ENCODE assay signal across 9 cellular contexts in the genomic region with DNA sequence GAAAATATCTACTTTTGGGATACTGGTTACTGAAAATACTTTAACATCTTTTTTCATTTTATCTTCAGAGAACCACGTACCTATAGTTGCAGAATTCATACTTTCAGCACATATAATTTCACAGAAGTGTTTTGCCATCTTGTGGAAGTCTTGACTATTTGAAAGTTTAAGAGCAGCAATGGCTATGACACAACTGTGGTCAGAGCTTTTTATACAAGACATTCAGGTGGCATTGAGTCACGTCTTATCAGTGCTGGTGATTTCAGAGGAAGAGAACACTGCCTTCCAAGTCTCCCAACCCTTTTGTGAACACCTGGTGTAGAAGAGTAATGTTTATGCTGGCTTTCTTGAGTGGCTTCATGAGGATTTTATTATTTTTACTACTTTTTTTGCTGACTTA.
A peak's percentile ranks its signal among the peaks of the same experiment; 100 is the strongest.
DNase-seq lines count a peak whose midpoint lies in the region; ATAC-seq and TF ChIP-seq lines count a peak whose summit lies in the region.
"Had no signal": no experiment of that assay in that cellular context is flagged by ENCODE, and none has a peak within 500 bp of the region (broad histone marks: within the 10 kb centered on the region; RNA-seq: fewer than 3 reads in every experiment).

No MANE protein-coding gene starts in this region.

- POLR2A ChIA-PET in SK-N-SH (lab: Yijun Ruan, JAX) = no interaction called here
- POLR2A ChIA-PET in CD4-positive, alpha-beta T cell (lab: Charles Lee) = interaction anchor here (1.1 kb wide), 1 partner anchor 73 kb away, joined by 3 read pairs; no protein-coding TSS in a partner anchor

- peaks cover 34% of the 10 kb centered on the region for H3F3A ChIP-seq in SK-N-SH (replicated peaks; ENCODE audit: insufficient read depth)

- WGBS in SK-N-SH (ENCODE audit: low lambda C conversion rate) = 57% methylated on average over 2 of the region's 2 CpGs

- no peak overlapping the region for H3K4me3 ChIP-seq in SK-N-SH (ENCODE audit: low read depth in 2 of 2, low read length in 1 of 2)
- H3K4me3 ChIP-seq in upper lobe of right lung = no peak overlapping the region

- no peaks in the 10 kb centered on the region for H3K36me3 Mint-ChIP-seq in activated naive CD4-positive, alpha-beta T cell treated with anti-CD3 and anti-CD28 coated beads, Interleukin-2, amount 50 U/mL, for 24 hours
- H3K36me3 Mint-ChIP-seq in activated naive CD4-positive, alpha-beta T cell treated with anti-CD3 and anti-CD28 coated beads for 36 hours (ENCODE audit: low read depth) = no peaks in the 10 kb centered on the region
- no peaks in the 10 kb centered on the region for H3K36me3 Mint-ChIP-seq in CD4-positive, alpha-beta T cell (ENCODE audit: low read depth)

- no peaks in the 10 kb centered on the region for H3K27me3 Mint-ChIP-seq in activated naive CD4-positive, alpha-beta T cell treated with anti-CD3 and anti-CD28 coated beads, Interleukin-2, amount 50 U/mL, for 24 hours
- no peaks in the 10 kb centered on the region for H3K27me3 Mint-ChIP-seq in activated naive CD4-positive, alpha-beta T cell treated with anti-CD3 and anti-CD28 coated beads for 36 hours (ENCODE audit: low read depth)
- H3K27me3 Mint-ChIP-seq in CD4-positive, alpha-beta T cell = no peaks in the 10 kb centered on the region

- H3K27me3 ChIP-seq in SK-N-SH (ENCODE audit: insufficient read depth) (no peaks in the 10 kb centered on the region), upper lobe of right lung (no peaks in the 10 kb centered on the region)
- no peaks in the 10 kb centered on the region for H3K27me3 ChIP-seq in CD4-positive, alpha-beta T cell (ENCODE audit: control insufficient read depth, insufficient read depth, low read length)

- no peaks in the 10 kb centered on the region for H3K9me3 Mint-ChIP-seq in activated naive CD4-positive, alpha-beta T cell treated with anti-CD3 and anti-CD28 coated beads, Interleukin-2, amount 50 U/mL, for 24 hours
- no peaks in the 10 kb centered on the region for H3K9me3 Mint-ChIP-seq in activated naive CD4-positive, alpha-beta T cell treated with anti-CD3 and anti-CD28 coated beads for 36 hours
- no peaks in the 10 kb centered on the region for H3K9me3 Mint-ChIP-seq in CD4-positive, alpha-beta T cell

- H3K4me1 ChIP-seq in SK-N-SH (ENCODE audit: control insufficient read depth in 1 of 2, insufficient read depth in 2 of 2, low read depth in 1 of 2, low read length in 1 of 2) (peaks cover 18 to 31% of the 10 kb centered on the region in 2 experiments; a peak in 3 of 4 replicates), upper lobe of right lung (peaks cover 13% of the 10 kb centered on the region)

- H3K4me1 Mint-ChIP-seq in activated naive CD4-positive, alpha-beta T cell treated with anti-CD3 and anti-CD28 coated beads, Interleukin-2, amount 50 U/mL, for 24 hours = peaks cover 64% of the 10 kb centered on the region
- H3K4me1 Mint-ChIP-seq in activated naive CD4-positive, alpha-beta T cell treated with anti-CD3 and anti-CD28 coated beads for 36 hours (ENCODE audit: low read depth) = peaks cover 51% of the 10 kb centered on the region
- peaks cover 69% of the 10 kb centered on the region for H3K4me1 Mint-ChIP-seq in CD4-positive, alpha-beta T cell (ENCODE audit: low read depth)

- TF ChIP-seq RAD21 in SK-N-SH (IDR thresholded peaks at IDR 0.05; ENCODE audit: low read length) = 0 out of 2 replicates have a peak, but pooled peaks have one; percentile 7

- TF ChIP-seq CTCF in SK-N-SH (IDR thresholded peaks at IDR 0.05) = peak; percentile 28; the same call in 1 of the 2 replicates
- TF ChIP-seq CTCF in upper lobe of right lung (IDR thresholded peaks at IDR 0.05) = no peak
- TF ChIP-seq CTCF in CD4-positive, alpha-beta T cell (IDR thresholded peaks at IDR 0.05) = no peak

- CTCF ChIA-PET in activated naive CD4-positive, alpha-beta T cell treated with anti-CD3 and anti-CD28 coated beads for 36 hours (lab: Charles Lee) = no interaction called here
- CTCF ChIA-PET in SK-N-SH (lab: Yijun Ruan, JAX) = interaction anchor here (1.5 kb wide), 1 partner anchor 15 kb away, joined by 4 read pairs; no protein-coding TSS in a partner anchor
- CTCF ChIA-PET in CD4-positive, alpha-beta T cell (lab: Charles Lee) = interaction anchor here (1.0 kb wide), 1 partner anchor 14 kb away, joined by 4 read pairs; no protein-coding TSS in a partner anchor

- H3K9me3 ChIP-seq in SK-N-SH = no peaks in the 10 kb centered on the region
- no peaks in the 10 kb centered on the region for H3K9me3 ChIP-seq in upper lobe of right lung
- H3K9me3 ChIP-seq in CD4-positive, alpha-beta T cell (ENCODE audit: control insufficient read depth, low read length) = no peaks in the 10 kb centered on the region

- H4K20me1 ChIP-seq in SK-N-SH (ENCODE audit: insufficient read depth) = peaks cover 40% of the 10 kb centered on the region

- no peak overlapping the region for H2AFZ ChIP-seq in SK-N-SH (ENCODE audit: low read depth)

- no peak for DNase-seq in activated naive CD4-positive, alpha-beta T cell treated with anti-CD3 and anti-CD28 coated beads for 36 hours
- DNase-seq in SK-N-SH = no peak
- peak; percentile 84 for DNase-seq in glomerular visceral epithelial cell (ENCODE audit: extremely low spot score)
- no peak for DNase-seq in upper lobe of right lung
- DNase-seq in midbrain (lab: John Stamatoyannopoulos, UW) = no peak
- no peak for DNase-seq in NAMALWA (ENCODE audit: low spot score)
- no peak for DNase-seq in CD4-positive, alpha-beta T cell
- DNase-seq: NCI-H526 treated with DMSO at 0.1 percent for 48 hours had no signal

- H3K27ac ChIP-seq in SK-N-SH (ENCODE audit: low read depth in 2 of 2, low read length in 1 of 2) = peak overlapping the region; percentile 16 to 71; a peak in 3 of 4 replicates
- H3K27ac ChIP-seq in upper lobe of right lung = no peak overlapping the region
- no peak overlapping the region for H3K27ac ChIP-seq in CD4-positive, alpha-beta T cell (ENCODE audit: low read depth, low read length)

- no peak for TF ChIP-seq EP300 in SK-N-SH (IDR thresholded peaks at IDR 0.05; ENCODE audit: borderline replicate concordance in 1 of 2, low read depth in 1 of 2, low read length in 1 of 2)

- no peaks in the 10 kb centered on the region for H3K36me3 ChIP-seq in SK-N-SH (replicated peaks in 1 of 2; ENCODE audit: control insufficient read depth in 1 of 2, insufficient read depth in 2 of 2, low read length in 1 of 2)
- H3K36me3 ChIP-seq in upper lobe of right lung = no peaks in the 10 kb centered on the region

- H3K27ac Mint-ChIP-seq in activated naive CD4-positive, alpha-beta T cell treated with anti-CD3 and anti-CD28 coated beads, Interleukin-2, amount 50 U/mL, for 24 hours = peak overlapping the region; percentile 23
- no peak overlapping the region for H3K27ac Mint-ChIP-seq in activated naive CD4-positive, alpha-beta T cell treated with anti-CD3 and anti-CD28 coated beads for 36 hours
- no peak overlapping the region for H3K27ac Mint-ChIP-seq in CD4-positive, alpha-beta T cell

- peak overlapping the region; percentile 40; the same call in 1 of the 2 replicates for H3K4me2 ChIP-seq in SK-N-SH

- intact Hi-C loops in activated naive CD4-positive, alpha-beta T cell treated with anti-CD3 and anti-CD28 coated beads for 36 hours (cut with micrococcal nuclease) = loop anchor here (1.0 to 5.0 kb wide), 2 partner anchors 72 to 385 kb away; no protein-coding TSS in a partner anchor
- intact Hi-C loops in upper lobe of right lung (cut with DNase I) = no loop called here
- intact Hi-C loops in CD4-positive, alpha-beta T cell (cut with DNase I, micrococcal nuclease) = loop anchor here in 1 of 2 experiments (10.0 kb wide), 1 partner anchor 384 kb away; no protein-coding TSS in a partner anchor

- H3K9me2 ChIP-seq in SK-N-SH = no peaks in the 10 kb centered on the region

- peaks cover 87% of the 10 kb centered on the region for H3K79me2 ChIP-seq in SK-N-SH (ENCODE audit: insufficient read depth)

- no peak overlapping the region for H3K9ac ChIP-seq in SK-N-SH

- peak; percentile 60 for ATAC-seq in upper lobe of right lung
- no peak for ATAC-seq in CD4-positive, alpha-beta T cell (ENCODE audit: poor library complexity)

- H3K4me3 Mint-ChIP-seq in activated naive CD4-positive, alpha-beta T cell treated with anti-CD3 and anti-CD28 coated beads, Interleukin-2, amount 50 U/mL, for 24 hours = no peak overlapping the region
- H3K4me3 Mint-ChIP-seq in activated naive CD4-positive, alpha-beta T cell treated with anti-CD3 and anti-CD28 coated beads for 36 hours = no peak overlapping the region
- no peak overlapping the region for H3K4me3 Mint-ChIP-seq in CD4-positive, alpha-beta T cell

TF ChIP-seq in SK-N-SH, 30 proteins besides CTCF, POLR2A, EP300 and RAD21:
- 0 out of 2 replicates have a peak, but pooled peaks have one; percentile 5 for TF ChIP-seq JUND (IDR thresholded peaks at IDR 0.05)
- TF ChIP-seq NRF1 (IDR thresholded peaks at IDR 0.05; ENCODE audit: low read depth, low read length) = no peak
- no peak for TF ChIP-seq RFX5 (IDR thresholded peaks at IDR 0.05; ENCODE audit: low read length)

Comparison
In these comparisons a context has a peak if more than half of its experiments do, and no peak if none do; other contexts are left out.
1. H3K27ac ChIP-seq: peak in SK-N-SH (2 of 2); none in upper lobe of right lung (single experiment) and CD4-positive, alpha-beta T cell (single experiment).